Comparison of ENCODE assay signal across 16 cellular contexts in genomic region chr1:72435025-72435424, GRCh38.
DNase-seq lines count a peak whose midpoint lies in the region; ATAC-seq, FAIRE-seq and TF ChIP-seq lines count a peak whose summit lies in the region.
"Had no signal": no experiment of that assay in that cellular context is flagged by ENCODE, and none has a peak within 500 bp of the region (broad histone marks: within the 10 kb centered on the region; RNA-seq: fewer than 3 reads in every experiment).

No MANE protein-coding gene starts in this region.

- H3K4me1 ChIP-seq in astrocyte (ENCODE audit: insufficient read depth, low read length) = peaks cover 9% of the 10 kb centered on the region

- no peaks in the 10 kb centered on the region for H3K27me3 ChIP-seq in astrocyte (ENCODE audit: insufficient read depth, low read length)

- FAIRE-seq in astrocyte (lab: Jason Lieb, UNC) = no peak
- FAIRE-seq: H1 had no signal

- H4K20me1 ChIP-seq in astrocyte (ENCODE audit: insufficient read depth, low read length) = no peaks in the 10 kb centered on the region

- no peaks in the 10 kb centered on the region for H3K27me3 Mint-ChIP-seq in astrocyte (ENCODE audit: low read depth, unreplicated experiment)

- no peak overlapping the region for H3K27ac ChIP-seq in astrocyte (ENCODE audit: low read depth, low read length)
- H3K27ac ChIP-seq: 22Rv1 had no signal

- no peak overlapping the region for H3K4me2 ChIP-seq in astrocyte (ENCODE audit: low read length)

- no peaks in the 10 kb centered on the region for H3K9me3 Mint-ChIP-seq in astrocyte (ENCODE audit: unreplicated experiment)
- peaks cover 13% of the 10 kb centered on the region for H3K9me3 Mint-ChIP-seq in stimulated activated effector memory CD8-positive, alpha-beta T cell treated with anti-CD3 and anti-CD28 coated beads, Interleukin-12 subunit alpha, Interleukin-12 subunit beta, amount 100 ng/mL, for 72 hours

- H2AFZ ChIP-seq in astrocyte (ENCODE audit: low read depth, low read length) = no peak overlapping the region

- H3K9me3 ChIP-seq in astrocyte (ENCODE audit: insufficient read depth, low read depth, low read length) = no peaks in the 10 kb centered on the region

- H3K4me3 ChIP-seq in astrocyte (ENCODE audit: insufficient read depth, low read depth, low read length) = no peak overlapping the region

- H3K9ac ChIP-seq in astrocyte (ENCODE audit: low read length) = no peak overlapping the region

- H3K79me2 ChIP-seq in astrocyte (ENCODE audit: insufficient read depth, low read length) = no peaks in the 10 kb centered on the region

- H3K27ac Mint-ChIP-seq in astrocyte (ENCODE audit: unreplicated experiment) = no peak overlapping the region
- H3K27ac Mint-ChIP-seq in stimulated activated effector memory CD8-positive, alpha-beta T cell treated with anti-CD3 and anti-CD28 coated beads, Interleukin-12 subunit alpha, Interleukin-12 subunit beta, amount 100 ng/mL, for 72 hours = no peak overlapping the region

- H3K36me3 Mint-ChIP-seq in astrocyte (ENCODE audit: low read depth, unreplicated experiment) = no peaks in the 10 kb centered on the region
- no peaks in the 10 kb centered on the region for H3K36me3 Mint-ChIP-seq in stimulated activated effector memory CD8-positive, alpha-beta T cell treated with anti-CD3 and anti-CD28 coated beads, Interleukin-12 subunit alpha, Interleukin-12 subunit beta, amount 100 ng/mL, for 72 hours

- no peak overlapping the region for H3K4me3 Mint-ChIP-seq in astrocyte (ENCODE audit: unreplicated experiment)
- no peak overlapping the region for H3K4me3 Mint-ChIP-seq in stimulated activated effector memory CD8-positive, alpha-beta T cell treated with anti-CD3 and anti-CD28 coated beads, Interleukin-12 subunit alpha, Interleukin-12 subunit beta, amount 100 ng/mL, for 72 hours

- H3K4me1 Mint-ChIP-seq in astrocyte (ENCODE audit: low read depth, unreplicated experiment) = peaks cover 10% of the 10 kb centered on the region
- H3K4me1 Mint-ChIP-seq in stimulated activated effector memory CD8-positive, alpha-beta T cell treated with anti-CD3 and anti-CD28 coated beads, Interleukin-12 subunit alpha, Interleukin-12 subunit beta, amount 100 ng/mL, for 72 hours = no peaks in the 10 kb centered on the region

- peak; percentile 63 for ATAC-seq in HG03342 (IDR thresholded peaks at IDR 0.05; ENCODE audit: unreplicated experiment)
- ATAC-seq in stimulated activated effector memory CD8-positive, alpha-beta T cell treated with anti-CD3 and anti-CD28 coated beads, Interleukin-12 subunit alpha, Interleukin-12 subunit beta, amount 100 ng/mL, for 72 hours = peak; percentile 11

- no peaks in the 10 kb centered on the region for H3K36me3 ChIP-seq in astrocyte (ENCODE audit: insufficient read depth, low read length)

- DNase-seq in DMS53 (lab: John Stamatoyannopoulos, UW) = peak; percentile 13
- no peak for DNase-seq in DMS53 treated with DMSO at 0.1 percent for 48 hours (lab: John Stamatoyannopoulos, UW; ENCODE audit: unreplicated experiment)
- DNase-seq in astrocyte (ENCODE audit: low read depth) = peak; percentile 63
- DNase-seq in stimulated activated effector memory CD8-positive, alpha-beta T cell treated with anti-CD3 and anti-CD28 coated beads, Interleukin-12 subunit alpha, Interleukin-12 subunit beta, amount 100 ng/mL, for 72 hours (ENCODE audit: low spot score in 2 of 2) = no peak
- DNase-seq in SIG-M5 (lab: John Stamatoyannopoulos, UW) = no peak
- DNase-seq in GM03348 (ENCODE audit: low spot score) = no peak
- no peak for DNase-seq in NK-92 (lab: John Stamatoyannopoulos, UW; ENCODE audit: unreplicated experiment)
- DNase-seq: activated CD8-positive, alpha-beta memory T cell treated with anti-CD3 and anti-CD28 coated beads, Interleukin-2, amount 50 U/mL, for 48 hours; caudate nucleus; head of caudate nucleus; Karpas-422; stimulated activated naive CD4-positive, alpha-beta T cell; T-helper 2 cell had no signal

- no peak for TF ChIP-seq CTCF in astrocyte (IDR thresholded peaks at IDR 0.05; ENCODE audit: insufficient read depth, low read depth, low read length)

Comparison
In these comparisons a context has a peak if more than half of its experiments do, and no peak if none do; other contexts are left out.
1. DNase-seq: peak in DMS53 (single experiment) and astrocyte (single experiment); none in DMS53 treated with DMSO at 0.1 percent for 48 hours (single experiment), stimulated activated effector memory CD8-positive, alpha-beta T cell treated with anti-CD3 and anti-CD28 coated beads, Interleukin-12 subunit alpha, Interleukin-12 subunit beta, amount 100 ng/mL, for 72 hours (0 of 2), SIG-M5 (single experiment), GM03348 (single experiment) and NK-92 (single experiment).